In the genomic region with DNA sequence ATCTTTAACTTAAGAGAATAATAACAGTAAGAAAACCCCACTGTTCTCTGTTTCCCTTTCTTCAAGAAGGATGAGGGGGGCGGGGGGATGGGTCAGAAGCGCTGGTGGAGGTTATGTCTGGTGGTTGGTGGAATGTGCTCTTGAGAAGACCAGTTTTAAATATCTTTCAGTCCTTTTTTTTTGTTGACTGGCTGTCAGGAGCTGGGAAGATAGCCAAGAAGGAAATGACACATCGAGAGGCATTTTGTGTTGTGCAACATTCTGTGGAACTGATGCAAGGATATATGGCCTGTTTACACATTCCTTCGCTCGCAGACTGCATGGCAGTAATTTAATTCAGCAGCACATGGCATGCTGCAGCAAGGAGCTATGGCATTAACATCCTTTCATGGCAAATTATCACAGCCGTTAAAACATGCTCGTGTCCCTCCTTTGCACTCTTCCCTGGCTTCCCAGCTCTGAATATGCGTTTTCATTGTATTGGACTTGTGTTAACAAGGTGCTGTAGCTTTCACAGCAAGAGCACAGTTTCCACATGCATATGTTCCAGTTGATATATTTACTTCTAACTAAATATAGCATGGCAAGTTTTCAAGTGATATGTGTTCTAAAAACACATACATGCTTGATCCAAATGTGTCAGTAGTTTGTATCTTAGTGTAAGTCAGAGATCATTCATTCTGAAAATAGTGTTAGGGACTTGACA, we compare ENCODE assay signal across 8 cellular contexts.
DNase-seq lines count a peak whose midpoint lies in the region; ATAC-seq, FAIRE-seq and TF ChIP-seq lines count a peak whose summit lies in the region.

No MANE protein-coding gene starts in this region.

- H3K36me3 Mint-ChIP-seq in stimulated activated naive CD8-positive, alpha-beta T cell treated with anti-CD3 and anti-CD28 coated beads, Interleukin-15, Interleukin-2, amounts not matched to agents 100 ng/mL and 50 ng/mL, for 24 hours (ENCODE audit: low read depth), result peaks cover 67% of the 10 kb centered on the region

- peaks cover 83% of the 10 kb centered on the region for H3K4me1 Mint-ChIP-seq in stimulated activated naive CD8-positive, alpha-beta T cell treated with anti-CD3 and anti-CD28 coated beads, Interleukin-15, Interleukin-2, amounts not matched to agents 100 ng/mL and 50 ng/mL, for 24 hours (ENCODE audit: low read depth)

- peak; percentile 94 for FAIRE-seq in keratinocyte (lab: Jason Lieb, UNC)

- no peak overlapping the region for H3K4me3 ChIP-seq in AG10803 (ENCODE audit: low read length)
- H3K4me3 ChIP-seq in HCT116 (replicated peaks in 1 of 2; ENCODE audit: low read depth in 1 of 2, low read length in 2 of 2), result peak overlapping the region; percentile 13 to 34; a peak in 2 of 4 replicates
- no peak overlapping the region for H3K4me3 ChIP-seq in PC-9
- H3K4me3 ChIP-seq in breast epithelium, result peak overlapping the region in 1 of 3 donors; percentile 14
- peak overlapping the region in 2 of 3 experiments; percentile 47 for H3K4me3 ChIP-seq in keratinocyte (ENCODE audit: control insufficient read depth in 2 of 3, extremely low read depth in 1 of 3, insufficient read depth in 2 of 3, low read depth in 1 of 3, low read length in 3 of 3)

- H3K9me3 ChIP-seq in HCT116 (ENCODE audit: control insufficient read depth in 1 of 2, insufficient read depth in 1 of 2, low read depth in 1 of 2, low read length in 2 of 2), result no peaks in the 10 kb centered on the region
- no peaks in the 10 kb centered on the region for H3K9me3 ChIP-seq in PC-9 (ENCODE audit: insufficient read depth, low read depth)
- H3K9me3 ChIP-seq in breast epithelium, result no peaks in the 10 kb centered on the region
- no peaks in the 10 kb centered on the region for H3K9me3 ChIP-seq in keratinocyte (ENCODE audit: control insufficient read depth, low read depth, low read length)

- ATAC-seq in HCT116 (peak; percentile 83), HG02840 (IDR thresholded peaks at IDR 0.05; ENCODE audit: low FRiP score, unreplicated experiment) (no peak)

- TF ChIP-seq POLR2A in HCT116 (IDR thresholded peaks at IDR 0.05; ENCODE audit: borderline replicate concordance, extremely low read depth, insufficient read depth, insufficient read length) (no peak), breast epithelium (IDR thresholded peaks at IDR 0.05) (no peak)

- no peak overlapping the region for H3K4me3 Mint-ChIP-seq in stimulated activated naive CD8-positive, alpha-beta T cell treated with anti-CD3 and anti-CD28 coated beads, Interleukin-15, Interleukin-2, amounts not matched to agents 100 ng/mL and 50 ng/mL, for 24 hours

- CTCF ChIA-PET in HCT116 (lab: Charles Lee), result interaction anchor here (1.0 kb wide), 1 partner anchor 9 kb away, joined by 3 read pairs; no protein-coding TSS in a partner anchor
- CTCF ChIA-PET in PC-9 (lab: Charles Lee), result no interaction called here
- CTCF ChIA-PET in GM10248 (lab: Yijun Ruan, JAX), result no interaction called here

- H2AFZ ChIP-seq in HCT116 (ENCODE audit: low read depth, low read length, poor library complexity, severe bottlenecking), result peak overlapping the region; percentile 84
- H2AFZ ChIP-seq in PC-9, result no peak overlapping the region
- H2AFZ ChIP-seq in keratinocyte (ENCODE audit: control insufficient read depth, low read length), result peak overlapping the region; percentile 58

- peak overlapping the region; percentile 59 for H3K27ac Mint-ChIP-seq in stimulated activated naive CD8-positive, alpha-beta T cell treated with anti-CD3 and anti-CD28 coated beads, Interleukin-15, Interleukin-2, amounts not matched to agents 100 ng/mL and 50 ng/mL, for 24 hours

- H3K79me2 ChIP-seq in HCT116 (ENCODE audit: insufficient read depth, low read length), result no peaks in the 10 kb centered on the region
- H3K79me2 ChIP-seq in PC-9 (ENCODE audit: low read depth), result no peaks in the 10 kb centered on the region
- H3K79me2 ChIP-seq in keratinocyte (ENCODE audit: control insufficient read depth, insufficient read depth, low read length), result no peaks in the 10 kb centered on the region

- intact Hi-C loops in HCT116 (cut with micrococcal nuclease), result no loop called here
- intact Hi-C loops in PC-9 (cut with micrococcal nuclease; ENCODE audit: unreplicated experiment), result loop anchor here (1.0 to 5.0 kb wide), 4 partner anchors 61 to 269 kb away; no protein-coding TSS in a partner anchor
- intact Hi-C loops in breast epithelium (cut with DNase I; ENCODE audit: low total_unique reads), result no loop called here

- DNase-seq in AG10803 (ENCODE audit: low read depth), result peak; percentile 99
- DNase-seq in HCT116 (ENCODE audit: low read depth, low spot score), result peak; percentile 94
- DNase-seq in PC-9, result peak; percentile 79 to 94
- DNase-seq in breast epithelium (ENCODE audit: low spot score in 2 of 2), result peak; percentile 50 to 74
- peak; percentile 91 for DNase-seq in keratinocyte (ENCODE audit: low read depth, low spot score)
- DNase-seq in GM10248 (ENCODE audit: extremely low spot score), result no peak

- no peaks in the 10 kb centered on the region for H3K36me3 ChIP-seq in HCT116 (ENCODE audit: control insufficient read depth in 1 of 2, insufficient read depth in 2 of 2, low read length in 2 of 2)
- H3K36me3 ChIP-seq in PC-9 (ENCODE audit: low read depth), result no peaks in the 10 kb centered on the region
- H3K36me3 ChIP-seq in breast epithelium, result no peaks in the 10 kb centered on the region
- H3K36me3 ChIP-seq in keratinocyte (ENCODE audit: control insufficient read depth in 2 of 2, extremely low read depth in 1 of 2, insufficient read depth in 2 of 2, low read length in 2 of 2), result no peaks in the 10 kb centered on the region

- H4K20me1 ChIP-seq in HCT116 (ENCODE audit: insufficient read depth), result no peaks in the 10 kb centered on the region
- no peaks in the 10 kb centered on the region for H4K20me1 ChIP-seq in PC-9 (ENCODE audit: insufficient read depth)
- no peaks in the 10 kb centered on the region for H4K20me1 ChIP-seq in keratinocyte (ENCODE audit: control insufficient read depth, extremely low read depth, insufficient read depth, low read length)

- POLR2A ChIA-PET in HCT116 (lab: Charles Lee) (interaction anchor here (1.0 to 1.3 kb wide), 2 partner anchors 8 to 46 kb away, joined by 3 to 4 read pairs; no protein-coding TSS in a partner anchor), PC-9 (lab: Charles Lee; ENCODE audit: unreplicated experiment) (interaction anchor here (0.6 kb wide), 1 partner anchor 17 kb away, joined by 21 read pairs; no protein-coding TSS in a partner anchor), GM10248 (lab: Yijun Ruan, JAX) (no interaction called here)

- dilution Hi-C loops in keratinocyte (cut with MboI; ENCODE audit: extremely low pct_ligation_motif_present, low sequenced_read_pairs), result no loop called here

- H3K27me3 Mint-ChIP-seq in stimulated activated naive CD8-positive, alpha-beta T cell treated with anti-CD3 and anti-CD28 coated beads, Interleukin-15, Interleukin-2, amounts not matched to agents 100 ng/mL and 50 ng/mL, for 24 hours, result no peaks in the 10 kb centered on the region

- H3K9me2 ChIP-seq in HCT116 (ENCODE audit: insufficient read depth) (no peaks in the 10 kb centered on the region), PC-9 (ENCODE audit: insufficient read depth) (no peaks in the 10 kb centered on the region)

- H3F3A ChIP-seq in PC-9 (ENCODE audit: insufficient read depth, low read depth), result peaks cover 24% of the 10 kb centered on the region

- peak; percentile 34 for TF ChIP-seq RAD21 in HCT116 (IDR thresholded peaks at IDR 0.05; ENCODE audit: low read depth)

- RAD21 ChIA-PET in HCT116 (lab: Charles Lee; ENCODE audit: low non-redundant PET in 1 of 2, low total read pairs in 2 of 2, uncharacterized antibody in 2 of 2, unreplicated experiment in 2 of 2), result no interaction called here

- TF ChIP-seq CTCF in AG10803 (conservative IDR thresholded peaks at IDR 0.05; ENCODE audit: low read length), result no peak
- TF ChIP-seq CTCF in HCT116 (IDR thresholded peaks at IDR 0.05 in 2 of 3, conservative IDR thresholded peaks at IDR 0.05 in 1 of 3; ENCODE audit: borderline replicate concordance in 1 of 3, insufficient read depth in 1 of 3, low read depth in 2 of 3, low read length in 2 of 3), result no peak
- TF ChIP-seq CTCF in PC-9 (conservative IDR thresholded peaks at IDR 0.05), result no peak
- TF ChIP-seq CTCF in breast epithelium (IDR thresholded peaks at IDR 0.05), result no peak
- TF ChIP-seq CTCF in keratinocyte (optimal IDR thresholded peaks at IDR 0.05 in 1 of 3, IDR thresholded peaks at IDR 0.05 in 1 of 3, conservative IDR thresholded peaks at IDR 0.05 in 1 of 3; ENCODE audit: extremely low read depth in 1 of 3, insufficient read depth in 2 of 3, low read length in 3 of 3), result no peak
- TF ChIP-seq CTCF in GM10248 (IDR thresholded peaks at IDR 0.05; ENCODE audit: control extremely low read depth, extremely low read depth, low read depth, missing control alignments), result no peak

- BruUV-seq in HCT116 (replicated peaks; lab: Mats Ljungman, UMichigan) (no TSS peak), PC-9 (replicated peaks; lab: Mats Ljungman, UMichigan) (no TSS peak)

- peak overlapping the region; percentile 40; the same call in 1 of the 2 replicates for H3K27ac ChIP-seq in HCT116 (ENCODE audit: low read depth, low read length)
- H3K27ac ChIP-seq in PC-9, result peak overlapping the region; percentile 84
- H3K27ac ChIP-seq in breast epithelium, result peak overlapping the region; percentile 81 to 83
- peak overlapping the region; percentile 81 for H3K27ac ChIP-seq in keratinocyte (ENCODE audit: control insufficient read depth, insufficient read depth, low read length)

- H3K9ac ChIP-seq in HCT116 (ENCODE audit: low read length) (0 out of 2 replicates have a peak overlapping the region, but pooled peaks have one; percentile 21), keratinocyte (ENCODE audit: control insufficient read depth, extremely low read depth, insufficient read depth, low read length) (peak overlapping the region; percentile 59)

- H3K9me3 Mint-ChIP-seq in stimulated activated naive CD8-positive, alpha-beta T cell treated with anti-CD3 and anti-CD28 coated beads, Interleukin-15, Interleukin-2, amounts not matched to agents 100 ng/mL and 50 ng/mL, for 24 hours, result no peaks in the 10 kb centered on the region

- H3K4me2 ChIP-seq in HCT116 (ENCODE audit: low read length) (peak overlapping the region; percentile 81), PC-9 (peak overlapping the region; percentile 73), keratinocyte (ENCODE audit: control insufficient read depth, extremely low read depth, insufficient read depth, low read depth, low read length) (peak overlapping the region; percentile 86)

- no peaks in the 10 kb centered on the region for H3K9me1 ChIP-seq in keratinocyte (ENCODE audit: control insufficient read depth, extremely low read depth, insufficient read depth, low read length)

- no peaks in the 10 kb centered on the region for H3K27me3 ChIP-seq in HCT116 (ENCODE audit: insufficient read depth, low read length)
- H3K27me3 ChIP-seq in PC-9 (ENCODE audit: insufficient read depth, low read depth), result no peaks in the 10 kb centered on the region
- H3K27me3 ChIP-seq in breast epithelium, result no peaks in the 10 kb centered on the region
- H3K27me3 ChIP-seq in keratinocyte (ENCODE audit: control insufficient read depth, extremely low read depth, insufficient read depth, low read length), result no peaks in the 10 kb centered on the region

- H3K4me1 ChIP-seq in HCT116 (ENCODE audit: control insufficient read depth in 1 of 2, insufficient read depth in 2 of 2, low read length in 2 of 2), result peaks cover 38 to 45% of the 10 kb centered on the region in 2 experiments
- peaks cover 40% of the 10 kb centered on the region for H3K4me1 ChIP-seq in PC-9 (replicated peaks; ENCODE audit: insufficient read depth)
- peaks cover 4 to 10% of the 10 kb centered on the region in 2 donors for H3K4me1 ChIP-seq in breast epithelium
- peaks cover 26% of the 10 kb centered on the region for H3K4me1 ChIP-seq in keratinocyte (ENCODE audit: control insufficient read depth, extremely low read depth, insufficient read depth, low read length)

Comparison
In these comparisons a context has a peak if more than half of its experiments do, and no peak if none do; other contexts are left out.
1. H3K4me3 ChIP-seq: peak in HCT116 (2 of 2) and keratinocyte (2 of 3); none in AG10803 (single experiment) and PC-9 (single experiment).
2. Peak in every context shown above with its lines, with median percentiles within 50 percentile points of each other: H3K27ac ChIP-seq and H3K4me2 ChIP-seq.